Comparison of ENCODE assay signal across 8 cellular contexts in genomic region chr10:27360581-27361172, GRCh38.
A peak's percentile ranks its signal among the peaks of the same experiment; 100 is the strongest.
DNase-seq lines count a peak whose midpoint lies in the region; ATAC-seq and TF ChIP-seq lines count a peak whose summit lies in the region.

No MANE protein-coding gene starts in this region.

- no TSS peak for BruUV-seq in PC-3 (replicated peaks; lab: Mats Ljungman, UMichigan)

- H2AFZ ChIP-seq in PC-3 (ENCODE audit: low read length) (no peak overlapping the region), neuronal stem cell (ENCODE audit: low read length) (no peak overlapping the region)

- H3K23ac ChIP-seq in neuronal stem cell (ENCODE audit: low read depth, low read length, poor library complexity), result no peak overlapping the region

- no peak overlapping the region for H3K4me3 ChIP-seq in PC-3 (ENCODE audit: low read length)
- H3K4me3 ChIP-seq in neuronal stem cell (ENCODE audit: low read length in 2 of 2), result no peak overlapping the region

- no peaks in the 10 kb centered on the region for H3K36me3 ChIP-seq in PC-3 (ENCODE audit: low read depth, low read length)
- H3K36me3 ChIP-seq in neuronal stem cell (replicated peaks in 1 of 2; ENCODE audit: control insufficient read depth in 2 of 2, insufficient read depth in 2 of 2, low read length in 2 of 2), result no peaks in the 10 kb centered on the region

- no peak overlapping the region for H3K4ac ChIP-seq in neuronal stem cell (ENCODE audit: low read length)

- no peaks in the 10 kb centered on the region for H3K79me1 ChIP-seq in neuronal stem cell (ENCODE audit: low read depth, low read length)

- no peak overlapping the region for H2BK5ac ChIP-seq in neuronal stem cell (ENCODE audit: low read length)

- H3K9me3 ChIP-seq in PC-3 (ENCODE audit: low read length) (no peaks in the 10 kb centered on the region), neuronal stem cell (replicated peaks in 1 of 2; ENCODE audit: control insufficient read depth in 2 of 2, insufficient read depth in 1 of 2, low read depth in 1 of 2, low read length in 2 of 2) (no peaks in the 10 kb centered on the region)

- DNase-seq in DMS53 (lab: John Stamatoyannopoulos, UW) (peak; percentile 89), HuH-7 (ENCODE audit: low spot score) (peak; percentile 50), PC-3 (peak; percentile 73), fibroblast of peridontal ligament (ENCODE audit: extremely low read depth) (peak; percentile 68), neuronal stem cell (ENCODE audit: low spot score) (peak; percentile 78), stromal cell of bone marrow (ENCODE audit: low read depth) (peak; percentile 32)
- DNase-seq in activated T-cell treated with anti-CD3 and anti-CD28 coated beads, Interleukin-2, amount 50 U/mL, for 24 hours, result peak; percentile 86

- no peaks in the 10 kb centered on the region for H3K36me3 Mint-ChIP-seq in activated T-cell treated with anti-CD3 and anti-CD28 coated beads, Interleukin-2, amount 50 U/mL, for 24 hours (ENCODE audit: low read depth)

- H3K4me1 Mint-ChIP-seq in activated T-cell treated with anti-CD3 and anti-CD28 coated beads, Interleukin-2, amount 50 U/mL, for 24 hours (ENCODE audit: low read depth), result peaks cover 3% of the 10 kb centered on the region

- no peak overlapping the region for H3K27ac ChIP-seq in PC-3 (ENCODE audit: low read length)
- no peak overlapping the region for H3K27ac ChIP-seq in neuronal stem cell (replicated peaks; ENCODE audit: low read length)

- no peaks in the 10 kb centered on the region for H3K27me3 ChIP-seq in PC-3 (ENCODE audit: low read length)
- peaks cover 0 to 4% (median 0%) of the 10 kb centered on the region in 3 experiments for H3K27me3 ChIP-seq in neuronal stem cell (ENCODE audit: control insufficient read depth in 3 of 3, insufficient read depth in 3 of 3, low read depth in 1 of 3, low read length in 3 of 3)

- H3K4me1 ChIP-seq in PC-3 (ENCODE audit: insufficient read depth, low read length), result no peaks in the 10 kb centered on the region
- H3K4me1 ChIP-seq in neuronal stem cell (ENCODE audit: control insufficient read depth in 2 of 2, insufficient read depth in 1 of 2, low read depth in 1 of 2, low read length in 2 of 2), result no peaks in the 10 kb centered on the region

- POLR2A ChIA-PET in PC-3 (lab: Charles Lee; ENCODE audit: unreplicated experiment), result no interaction called here

- CTCF ChIA-PET in PC-3 (lab: Charles Lee), result interaction anchor here (0.6 kb wide), 1 partner anchor 316 kb away, joined by 3 read pairs; no protein-coding TSS in a partner anchor

- no peaks in the 10 kb centered on the region for H3K79me2 ChIP-seq in PC-3 (ENCODE audit: low read length)

- peak; percentile 82 for ATAC-seq in GM21515 (IDR thresholded peaks at IDR 0.05; ENCODE audit: unreplicated experiment)
- peak; percentile 78 for ATAC-seq in PC-3

- no peak overlapping the region for H3K4me3 Mint-ChIP-seq in activated T-cell treated with anti-CD3 and anti-CD28 coated beads, Interleukin-2, amount 50 U/mL, for 24 hours

- H2BK120ac ChIP-seq in neuronal stem cell (ENCODE audit: low read depth, low read length), result no peak overlapping the region

- H3K9ac ChIP-seq in PC-3 (ENCODE audit: low read length) (no peak overlapping the region), neuronal stem cell (ENCODE audit: low read depth, low read length, poor library complexity) (no peak overlapping the region)

- H2BK15ac ChIP-seq in neuronal stem cell (ENCODE audit: low read length), result no peak overlapping the region

- H4K91ac ChIP-seq in neuronal stem cell (ENCODE audit: low read depth, low read length, poor library complexity), result no peak overlapping the region

- no peaks in the 10 kb centered on the region for H3K9me3 Mint-ChIP-seq in activated T-cell treated with anti-CD3 and anti-CD28 coated beads, Interleukin-2, amount 50 U/mL, for 24 hours

- no peaks in the 10 kb centered on the region for H3F3A ChIP-seq in PC-3 (ENCODE audit: low read length, unreplicated experiment)

- H3K18ac ChIP-seq in neuronal stem cell (ENCODE audit: low read length), result no peak overlapping the region

- intact Hi-C loops in PC-3 (cut with micrococcal nuclease), result loop anchor here (2.0 kb wide), 1 partner anchor 138 kb away; no protein-coding TSS in a partner anchor

- H2AK5ac ChIP-seq in neuronal stem cell (ENCODE audit: low read depth, low read length), result no peak overlapping the region

- H2BK12ac ChIP-seq in neuronal stem cell (ENCODE audit: low read length), result no peak overlapping the region

- H3K14ac ChIP-seq in neuronal stem cell (ENCODE audit: low read length), result no peak overlapping the region

- no peaks in the 10 kb centered on the region for H3K27me3 Mint-ChIP-seq in activated T-cell treated with anti-CD3 and anti-CD28 coated beads, Interleukin-2, amount 50 U/mL, for 24 hours

- TF ChIP-seq CTCF in PC-3 (conservative IDR thresholded peaks at IDR 0.05; ENCODE audit: low read depth, low read length), result peak; percentile 72

- no peak overlapping the region for H3K27ac Mint-ChIP-seq in activated T-cell treated with anti-CD3 and anti-CD28 coated beads, Interleukin-2, amount 50 U/mL, for 24 hours

- WGBS in neuronal stem cell (ENCODE audit: extremely low coverage in 2 of 2, insufficient read length in 2 of 2, insufficient replicate concordance in 1 of 2), 2 donors, result no CpG with 5 or more reads among the region's 3 CpGs

- H3K9me2 ChIP-seq in PC-3 (replicated peaks; ENCODE audit: low read length), result no peaks in the 10 kb centered on the region

- H4K20me1 ChIP-seq in PC-3 (ENCODE audit: low read length), result no peaks in the 10 kb centered on the region

- H3K4me2 ChIP-seq in PC-3 (ENCODE audit: low read length), result no peak overlapping the region
- no peak overlapping the region for H3K4me2 ChIP-seq in neuronal stem cell (ENCODE audit: insufficient read depth, low read length, poor library complexity, severe bottlenecking)

- no peak overlapping the region for H4K8ac ChIP-seq in neuronal stem cell (ENCODE audit: low read depth, low read length)

Comparison
In these comparisons a context has a peak if more than half of its experiments do, and no peak if none do; other contexts are left out.
1. DNase-seq: peak in every context shown above with its lines; median percentile 89 in DMS53; 86 in activated T-cell treated with anti-CD3 and anti-CD28 coated beads, Interleukin-2, amount 50 U/mL, for 24 hours; 78 in neuronal stem cell; 73 in PC-3; 68 in fibroblast of peridontal ligament; 50 in HuH-7; 32 in stromal cell of bone marrow.